In the genomic region with DNA sequence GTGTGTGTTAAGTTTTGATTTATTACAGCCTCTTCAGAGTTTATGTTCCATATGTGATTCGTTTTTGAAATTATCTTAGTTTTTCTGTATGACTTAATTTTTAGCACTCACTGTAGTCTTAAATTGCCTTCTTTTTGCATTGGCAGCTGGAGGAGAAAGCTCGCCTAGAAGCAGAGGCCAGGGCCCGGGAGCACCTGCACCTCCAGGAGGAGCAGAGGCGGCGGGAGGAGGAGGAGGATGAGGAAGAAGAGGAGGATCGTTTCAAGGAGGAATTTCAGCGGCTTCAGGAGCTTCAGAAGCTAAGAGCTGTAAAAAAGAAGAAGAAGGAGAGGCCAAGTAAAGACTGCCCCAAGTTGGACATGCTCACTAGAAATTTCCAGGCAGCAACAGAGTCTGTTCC, we compare ENCODE assay signal across 20 cellular contexts.
"Had no signal": no experiment of that assay in that cellular context is flagged by ENCODE, and none has a peak within 500 bp of the region (broad histone marks: within the 10 kb centered on the region; RNA-seq: fewer than 3 reads in every experiment).

No MANE protein-coding gene starts in this region.

- H3K9me3 ChIP-seq: heart left ventricle, lower lobe of right lung, pancreas, sigmoid colon, SJSA1, spleen, tibial nerve, vagina had no signal

- H3K27ac Mint-ChIP-seq: activated naive CD8-positive, alpha-beta T cell had no signal

- H3K27ac ChIP-seq: brain microvascular endothelial cell, foreskin keratinocyte, heart left ventricle, lower lobe of right lung, pancreas, sigmoid colon, SJSA1, spleen, tibial nerve, vagina had no signal

- H3K4me3 Mint-ChIP-seq: activated naive CD8-positive, alpha-beta T cell; naive thymus-derived CD4-positive, alpha-beta T cell had no signal

- H3K36me3 Mint-ChIP-seq: activated naive CD8-positive, alpha-beta T cell had no signal

- H3K9me3 Mint-ChIP-seq: naive thymus-derived CD4-positive, alpha-beta T cell had no signal

- H3K4me1 Mint-ChIP-seq: naive thymus-derived CD4-positive, alpha-beta T cell had no signal

- H3K4me1 ChIP-seq: foreskin keratinocyte, heart left ventricle, lower lobe of right lung, pancreas, sigmoid colon, tibial nerve, vagina had no signal

- H3K27me3 Mint-ChIP-seq: activated naive CD8-positive, alpha-beta T cell; naive thymus-derived CD4-positive, alpha-beta T cell had no signal

- H3K27me3 ChIP-seq: brain microvascular endothelial cell, foreskin keratinocyte, heart left ventricle, pancreas, sigmoid colon, SJSA1, spleen, tibial nerve, vagina had no signal

- DNase-seq: activated CD8-positive, alpha-beta memory T cell treated with anti-CD3 and anti-CD28 coated beads, Interleukin-2, amount 50 U/mL, for 48 hours; anterior cingulate cortex; brain microvascular endothelial cell; cerebellar nuclear complex; effector CD8-positive, alpha-beta T cell; foreskin keratinocyte; heart left ventricle; lower lobe of right lung; sigmoid colon; spleen; stimulated activated CD4-positive, alpha-beta T cell treated with anti-CD3 and anti-CD28 coated beads, Interleukin-1b, Interleukin-23, amount 100 ng/mL, for 48 hours; substantia nigra; T-helper 9 cell had no signal

- ATAC-seq: activated CD4-positive, CD25-positive, alpha-beta regulatory T cell treated with anti-CD3 and anti-CD28 coated beads, Interleukin-2, amount 50 U/mL, for 24 hours; foreskin keratinocyte; heart left ventricle; lower lobe of right lung; naive thymus-derived CD4-positive, alpha-beta T cell had no signal

- H3K4me3 ChIP-seq: heart left ventricle, lower lobe of right lung, pancreas, sigmoid colon, SJSA1, spleen, tibial nerve, vagina had no signal
